ENCODE assay signal across 20 cellular contexts in the genomic region with DNA sequence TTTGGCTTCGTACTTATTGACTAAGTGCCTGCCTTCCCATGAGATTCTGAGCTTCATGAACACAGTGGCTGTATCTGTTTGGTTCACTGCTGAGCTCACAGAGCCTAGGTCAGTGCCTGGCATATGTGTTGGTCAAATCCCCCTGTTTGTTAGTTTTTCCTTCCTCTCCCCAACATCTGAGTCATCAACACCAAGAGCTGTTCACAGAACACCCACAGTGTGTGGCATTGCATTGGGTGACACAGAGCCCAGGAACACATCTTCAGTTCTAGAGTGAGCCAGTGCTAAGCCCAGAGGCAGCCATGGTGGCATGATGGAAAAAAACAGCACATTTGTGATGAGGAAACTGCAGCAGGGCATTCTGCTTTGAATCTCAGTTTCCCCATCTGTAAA.
DNase-seq lines count a peak whose midpoint lies in the region; ATAC-seq lines count a peak whose summit lies in the region.
"Had no signal": no experiment of that assay in that cellular context is flagged by ENCODE, and none has a peak within 500 bp of the region (broad histone marks: within the 10 kb centered on the region; RNA-seq: fewer than 3 reads in every experiment).

No MANE protein-coding gene starts in this region.

- POLR2A ChIA-PET in activated CD4-positive, alpha-beta memory T cell treated with anti-CD3 and anti-CD28 coated beads for 36 hours (lab: Charles Lee): no interaction called here
- POLR2A ChIA-PET in activated CD4-positive, alpha-beta memory T cell treated with anti-CD3 and anti-CD28 coated beads, Interleukin-2, amount 10 ng/mL, durations not matched to agents 7 days and 5 days (lab: Charles Lee): no interaction called here

- peak; percentile 27 for DNase-seq in activated CD4-positive, alpha-beta memory T cell treated with anti-CD3 and anti-CD28 coated beads for 36 hours
- DNase-seq in activated CD4-positive, alpha-beta memory T cell treated with anti-CD3 and anti-CD28 coated beads, Interleukin-2, amount 10 ng/mL, durations not matched to agents 7 days and 5 days: no peak
- DNase-seq in activated naive CD8-positive, alpha-beta T cell treated with anti-CD3 and anti-CD28 coated beads, Interleukin-2, amount 50 U/mL, for 24 hours: peak; percentile 20
- peak; percentile 29 for DNase-seq in stimulated activated CD8-positive, alpha-beta memory T cell treated with anti-CD3 and anti-CD28 coated beads, Interleukin-4, amount 100 ng/mL, for 48 hours
- no peak for DNase-seq in OCI-M2 (lab: John Stamatoyannopoulos, UW; ENCODE audit: unreplicated experiment)
- DNase-seq: brain microvascular endothelial cell; CD4-positive, alpha-beta memory T cell; colonic mucosa; hippocampal formation; islet precursor cell; naive thymus-derived CD8-positive, alpha-beta T cell; NCI-H1092; NCI-H2081 treated with DMSO at 0.1 percent for 48 hours; NCI-H510A treated with DMSO at 0.1 percent for 48 hours; SIG-M5; T-helper 17 cell; transverse colon had no signal

- H3K27ac Mint-ChIP-seq in activated CD4-positive, alpha-beta memory T cell treated with anti-CD3 and anti-CD28 coated beads for 36 hours: no peak overlapping the region
- H3K27ac Mint-ChIP-seq in activated CD4-positive, alpha-beta memory T cell treated with anti-CD3 and anti-CD28 coated beads, Interleukin-2, amount 10 ng/mL, durations not matched to agents 7 days and 5 days: no peak overlapping the region
- H3K27ac Mint-ChIP-seq in IgD-negative memory B cell: peak overlapping the region in 2 of 3 donors; percentile 10 to 87
- H3K27ac Mint-ChIP-seq in activated naive CD8-positive, alpha-beta T cell treated with anti-CD3 and anti-CD28 coated beads, Interleukin-2, amount 50 U/mL, for 24 hours: peak overlapping the region; percentile 59
- H3K27ac Mint-ChIP-seq: CD4-positive, alpha-beta memory T cell; T-helper 17 cell had no signal

- peaks cover 5% of the 10 kb centered on the region for H3K4me1 Mint-ChIP-seq in activated CD4-positive, alpha-beta memory T cell treated with anti-CD3 and anti-CD28 coated beads for 36 hours (ENCODE audit: low read depth)
- H3K4me1 Mint-ChIP-seq in activated CD4-positive, alpha-beta memory T cell treated with anti-CD3 and anti-CD28 coated beads, Interleukin-2, amount 10 ng/mL, durations not matched to agents 7 days and 5 days: peaks cover 1% of the 10 kb centered on the region
- H3K4me1 Mint-ChIP-seq in IgD-negative memory B cell: peaks cover 24 to 31% (median 29%) of the 10 kb centered on the region in 3 donors
- H3K4me1 Mint-ChIP-seq in activated naive CD8-positive, alpha-beta T cell treated with anti-CD3 and anti-CD28 coated beads, Interleukin-2, amount 50 U/mL, for 24 hours: peaks cover 22% of the 10 kb centered on the region

- no peaks in the 10 kb centered on the region for H3K36me3 Mint-ChIP-seq in activated CD4-positive, alpha-beta memory T cell treated with anti-CD3 and anti-CD28 coated beads for 36 hours
- no peaks in the 10 kb centered on the region for H3K36me3 Mint-ChIP-seq in activated CD4-positive, alpha-beta memory T cell treated with anti-CD3 and anti-CD28 coated beads, Interleukin-2, amount 10 ng/mL, durations not matched to agents 7 days and 5 days (ENCODE audit: low read depth)
- no peaks in the 10 kb centered on the region for H3K36me3 Mint-ChIP-seq in IgD-negative memory B cell
- no peaks in the 10 kb centered on the region for H3K36me3 Mint-ChIP-seq in activated naive CD8-positive, alpha-beta T cell treated with anti-CD3 and anti-CD28 coated beads, Interleukin-2, amount 50 U/mL, for 24 hours (ENCODE audit: low read depth)
- H3K36me3 Mint-ChIP-seq: CD4-positive, alpha-beta memory T cell; naive thymus-derived CD8-positive, alpha-beta T cell had no signal

- H3K27me3 Mint-ChIP-seq in activated CD4-positive, alpha-beta memory T cell treated with anti-CD3 and anti-CD28 coated beads for 36 hours: peaks cover 12% of the 10 kb centered on the region
- H3K27me3 Mint-ChIP-seq in activated CD4-positive, alpha-beta memory T cell treated with anti-CD3 and anti-CD28 coated beads, Interleukin-2, amount 10 ng/mL, durations not matched to agents 7 days and 5 days: peaks cover 6% of the 10 kb centered on the region
- H3K27me3 Mint-ChIP-seq in IgD-negative memory B cell: no peaks in the 10 kb centered on the region
- H3K27me3 Mint-ChIP-seq in activated naive CD8-positive, alpha-beta T cell treated with anti-CD3 and anti-CD28 coated beads, Interleukin-2, amount 50 U/mL, for 24 hours: peaks cover 6% of the 10 kb centered on the region

- peak; percentile 96 for ATAC-seq in activated naive CD8-positive, alpha-beta T cell treated with anti-CD3 and anti-CD28 coated beads, Interleukin-2, amount 50 U/mL, for 24 hours
- ATAC-seq in HG03095 (IDR thresholded peaks at IDR 0.05; ENCODE audit: unreplicated experiment): no peak
- ATAC-seq in HG03280 (IDR thresholded peaks at IDR 0.05; ENCODE audit: unreplicated experiment): no peak
- ATAC-seq: naive thymus-derived CD8-positive, alpha-beta T cell; T-helper 17 cell had no signal

- CTCF ChIA-PET in activated CD4-positive, alpha-beta memory T cell treated with anti-CD3 and anti-CD28 coated beads for 36 hours (lab: Charles Lee): interaction anchor here (0.6 kb wide), 1 partner anchor 64 kb away, joined by 3 read pairs; no protein-coding TSS in a partner anchor
- CTCF ChIA-PET in activated CD4-positive, alpha-beta memory T cell treated with anti-CD3 and anti-CD28 coated beads, Interleukin-2, amount 10 ng/mL, durations not matched to agents 7 days and 5 days (lab: Charles Lee): no interaction called here

- H3K9me3 Mint-ChIP-seq in activated CD4-positive, alpha-beta memory T cell treated with anti-CD3 and anti-CD28 coated beads for 36 hours: no peaks in the 10 kb centered on the region
- H3K9me3 Mint-ChIP-seq in activated CD4-positive, alpha-beta memory T cell treated with anti-CD3 and anti-CD28 coated beads, Interleukin-2, amount 10 ng/mL, durations not matched to agents 7 days and 5 days: no peaks in the 10 kb centered on the region
- no peaks in the 10 kb centered on the region for H3K9me3 Mint-ChIP-seq in IgD-negative memory B cell
- no peaks in the 10 kb centered on the region for H3K9me3 Mint-ChIP-seq in activated naive CD8-positive, alpha-beta T cell treated with anti-CD3 and anti-CD28 coated beads, Interleukin-2, amount 50 U/mL, for 24 hours
- H3K9me3 Mint-ChIP-seq: naive thymus-derived CD8-positive, alpha-beta T cell had no signal

- intact Hi-C loops in activated CD4-positive, alpha-beta memory T cell treated with anti-CD3 and anti-CD28 coated beads for 36 hours (cut with micrococcal nuclease): no loop called here

- no peak overlapping the region for H3K4me3 Mint-ChIP-seq in activated CD4-positive, alpha-beta memory T cell treated with anti-CD3 and anti-CD28 coated beads for 36 hours
- no peak overlapping the region for H3K4me3 Mint-ChIP-seq in activated CD4-positive, alpha-beta memory T cell treated with anti-CD3 and anti-CD28 coated beads, Interleukin-2, amount 10 ng/mL, durations not matched to agents 7 days and 5 days
- peak overlapping the region in 1 of 4 donors; percentile 28 for H3K4me3 Mint-ChIP-seq in IgD-negative memory B cell
- H3K4me3 Mint-ChIP-seq in activated naive CD8-positive, alpha-beta T cell treated with anti-CD3 and anti-CD28 coated beads, Interleukin-2, amount 50 U/mL, for 24 hours: no peak overlapping the region
- H3K4me3 Mint-ChIP-seq: CD4-positive, alpha-beta memory T cell; naive thymus-derived CD8-positive, alpha-beta T cell; T-helper 17 cell had no signal

Comparison
In these comparisons a context has a peak if more than half of its experiments do, and no peak if none do; other contexts are left out.
1. DNase-seq: peak in activated CD4-positive, alpha-beta memory T cell treated with anti-CD3 and anti-CD28 coated beads for 36 hours (single experiment), activated naive CD8-positive, alpha-beta T cell treated with anti-CD3 and anti-CD28 coated beads, Interleukin-2, amount 50 U/mL, for 24 hours (single experiment) and stimulated activated CD8-positive, alpha-beta memory T cell treated with anti-CD3 and anti-CD28 coated beads, Interleukin-4, amount 100 ng/mL, for 48 hours (single experiment); none in activated CD4-positive, alpha-beta memory T cell treated with anti-CD3 and anti-CD28 coated beads, Interleukin-2, amount 10 ng/mL, durations not matched to agents 7 days and 5 days (single experiment) and OCI-M2 (single experiment).
2. H3K27ac Mint-ChIP-seq: peak in IgD-negative memory B cell (2 of 3) and activated naive CD8-positive, alpha-beta T cell treated with anti-CD3 and anti-CD28 coated beads, Interleukin-2, amount 50 U/mL, for 24 hours (single experiment); none in activated CD4-positive, alpha-beta memory T cell treated with anti-CD3 and anti-CD28 coated beads for 36 hours (single experiment) and activated CD4-positive, alpha-beta memory T cell treated with anti-CD3 and anti-CD28 coated beads, Interleukin-2, amount 10 ng/mL, durations not matched to agents 7 days and 5 days (single experiment).